ENCODE assay signal across 20 cellular contexts in the genomic region with DNA sequence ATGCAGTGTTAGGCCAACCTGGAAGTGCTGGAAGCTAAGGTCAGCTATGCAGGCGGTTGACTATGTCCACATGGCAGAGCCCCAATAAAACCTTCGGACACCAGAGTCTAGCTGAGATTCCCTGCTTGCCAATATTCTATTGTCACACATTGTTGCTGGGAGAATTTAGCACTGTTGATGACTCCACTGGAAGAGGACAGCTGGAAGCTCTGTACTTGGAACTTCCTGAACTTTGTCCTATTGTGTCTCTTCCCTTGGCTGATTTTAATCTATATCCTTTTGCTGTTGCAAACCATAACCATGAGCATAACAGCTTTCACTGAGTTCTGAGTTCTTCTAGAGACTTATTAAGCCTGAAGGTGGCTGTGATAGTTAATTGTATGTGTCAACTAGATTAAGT.
"Had no signal": no experiment of that assay in that cellular context is flagged by ENCODE, and none has a peak within 500 bp of the region (broad histone marks: within the 10 kb centered on the region; RNA-seq: fewer than 3 reads in every experiment).

No MANE protein-coding gene starts in this region.

- H3K4me3 ChIP-seq: tibial nerve, vagina had no signal

- ATAC-seq: activated CD8-positive, alpha-beta memory T cell treated with anti-CD3 and anti-CD28 coated beads, Interleukin-2, amount 10 ng/mL, durations not matched to agents 7 days and 5 days; activated T-helper 17 cell treated with anti-CD3 and anti-CD28 coated beads, Interleukin-2, amount 50 U/mL, for 72 hours; left ventricle myocardium superior had no signal

- H3K27ac Mint-ChIP-seq: activated B cell treated with CpG ODN at 0.5 μM for 24 hours; activated CD4-positive, alpha-beta memory T cell treated with anti-CD3 and anti-CD28 coated beads for 36 hours; activated CD8-positive, alpha-beta memory T cell treated with anti-CD3 and anti-CD28 coated beads, Interleukin-2, amount 10 ng/mL, durations not matched to agents 7 days and 5 days; activated naive CD8-positive, alpha-beta T cell treated with anti-CD3 and anti-CD28 coated beads, Interleukin-2, amount 10 ng/mL, durations not matched to agents 7 days and 5 days; activated T-helper 17 cell treated with anti-CD3 and anti-CD28 coated beads, Interleukin-2, amount 50 U/mL, for 72 hours; nephron progenitor cell; stimulated activated naive CD8-positive, alpha-beta T cell treated with anti-CD3 and anti-CD28 coated beads, Interleukin-15, Interleukin-2, amounts not matched to agents 100 ng/mL and 50 ng/mL, for 24 hours; T-helper 2 cell treated with Interferon-gamma antibody and Interleukin-4, amounts not matched to agents 5 μg/mL and 100 μg/mL, for 36 hours had no signal

- H3K4me3 Mint-ChIP-seq: activated B cell treated with CpG ODN at 0.5 μM for 24 hours; activated CD4-positive, alpha-beta memory T cell treated with anti-CD3 and anti-CD28 coated beads for 36 hours; activated CD8-positive, alpha-beta memory T cell treated with anti-CD3 and anti-CD28 coated beads, Interleukin-2, amount 10 ng/mL, durations not matched to agents 7 days and 5 days; activated naive CD8-positive, alpha-beta T cell treated with anti-CD3 and anti-CD28 coated beads, Interleukin-2, amount 10 ng/mL, durations not matched to agents 7 days and 5 days; activated T-helper 17 cell treated with anti-CD3 and anti-CD28 coated beads, Interleukin-2, amount 50 U/mL, for 72 hours; endodermal cell; nephron progenitor cell; stimulated activated naive CD8-positive, alpha-beta T cell treated with anti-CD3 and anti-CD28 coated beads, Interleukin-15, Interleukin-2, amounts not matched to agents 100 ng/mL and 50 ng/mL, for 24 hours; T-helper 2 cell treated with Interferon-gamma antibody and Interleukin-4, amounts not matched to agents 5 μg/mL and 100 μg/mL, for 36 hours had no signal

- H3K27me3 ChIP-seq: tibial nerve, vagina had no signal

- H3K36me3 ChIP-seq: tibial nerve, vagina had no signal

- H3K9me3 Mint-ChIP-seq: activated B cell treated with CpG ODN at 0.5 μM for 24 hours; activated CD4-positive, alpha-beta memory T cell treated with anti-CD3 and anti-CD28 coated beads for 36 hours; activated naive CD8-positive, alpha-beta T cell treated with anti-CD3 and anti-CD28 coated beads, Interleukin-2, amount 10 ng/mL, durations not matched to agents 7 days and 5 days; activated T-helper 17 cell treated with anti-CD3 and anti-CD28 coated beads, Interleukin-2, amount 50 U/mL, for 72 hours; endodermal cell; stimulated activated naive CD8-positive, alpha-beta T cell treated with anti-CD3 and anti-CD28 coated beads, Interleukin-15, Interleukin-2, amounts not matched to agents 100 ng/mL and 50 ng/mL, for 24 hours; T-helper 2 cell treated with Interferon-gamma antibody and Interleukin-4, amounts not matched to agents 5 μg/mL and 100 μg/mL, for 36 hours had no signal

- H3K9me3 ChIP-seq: tibial nerve, vagina had no signal

- H3K4me1 ChIP-seq: tibial nerve, vagina had no signal

- H3K27me3 Mint-ChIP-seq: activated B cell treated with CpG ODN at 0.5 μM for 24 hours; activated CD4-positive, alpha-beta memory T cell treated with anti-CD3 and anti-CD28 coated beads for 36 hours; activated CD8-positive, alpha-beta memory T cell treated with anti-CD3 and anti-CD28 coated beads, Interleukin-2, amount 10 ng/mL, durations not matched to agents 7 days and 5 days; activated naive CD8-positive, alpha-beta T cell treated with anti-CD3 and anti-CD28 coated beads, Interleukin-2, amount 10 ng/mL, durations not matched to agents 7 days and 5 days; activated T-helper 17 cell treated with anti-CD3 and anti-CD28 coated beads, Interleukin-2, amount 50 U/mL, for 72 hours; stimulated activated naive CD8-positive, alpha-beta T cell treated with anti-CD3 and anti-CD28 coated beads, Interleukin-15, Interleukin-2, amounts not matched to agents 100 ng/mL and 50 ng/mL, for 24 hours had no signal

- H3K27ac ChIP-seq: tibial nerve, vagina had no signal

- DNase-seq: activated B cell treated with CpG ODN at 0.5 μM for 24 hours; activated CD4-positive, alpha-beta memory T cell treated with anti-CD3 and anti-CD28 coated beads for 36 hours; activated CD4-positive, alpha-beta T cell treated with anti-CD3 and anti-CD28 coated beads for 4 hours; activated CD8-positive, alpha-beta memory T cell treated with anti-CD3 and anti-CD28 coated beads, Interleukin-2, amount 10 ng/mL, durations not matched to agents 7 days and 5 days; activated naive CD4-positive, alpha-beta T cell; activated naive CD8-positive, alpha-beta T cell treated with anti-CD3 and anti-CD28 coated beads, Interleukin-2, amount 10 ng/mL, durations not matched to agents 7 days and 5 days; activated T-cell treated with anti-CD3 and anti-CD28 coated beads, Interleukin-2, amount 50 U/mL, for 1 hour; amygdala; endodermal cell; erythroblast; foreskin melanocyte; head of caudate nucleus; left ventricle myocardium superior; nephron progenitor cell; nucleus accumbens had no signal

- H3K4me1 Mint-ChIP-seq: activated B cell treated with CpG ODN at 0.5 μM for 24 hours; activated T-helper 17 cell treated with anti-CD3 and anti-CD28 coated beads, Interleukin-2, amount 50 U/mL, for 72 hours; endodermal cell had no signal
